ENCODE assay signal across 8 cellular contexts in the genomic region with DNA sequence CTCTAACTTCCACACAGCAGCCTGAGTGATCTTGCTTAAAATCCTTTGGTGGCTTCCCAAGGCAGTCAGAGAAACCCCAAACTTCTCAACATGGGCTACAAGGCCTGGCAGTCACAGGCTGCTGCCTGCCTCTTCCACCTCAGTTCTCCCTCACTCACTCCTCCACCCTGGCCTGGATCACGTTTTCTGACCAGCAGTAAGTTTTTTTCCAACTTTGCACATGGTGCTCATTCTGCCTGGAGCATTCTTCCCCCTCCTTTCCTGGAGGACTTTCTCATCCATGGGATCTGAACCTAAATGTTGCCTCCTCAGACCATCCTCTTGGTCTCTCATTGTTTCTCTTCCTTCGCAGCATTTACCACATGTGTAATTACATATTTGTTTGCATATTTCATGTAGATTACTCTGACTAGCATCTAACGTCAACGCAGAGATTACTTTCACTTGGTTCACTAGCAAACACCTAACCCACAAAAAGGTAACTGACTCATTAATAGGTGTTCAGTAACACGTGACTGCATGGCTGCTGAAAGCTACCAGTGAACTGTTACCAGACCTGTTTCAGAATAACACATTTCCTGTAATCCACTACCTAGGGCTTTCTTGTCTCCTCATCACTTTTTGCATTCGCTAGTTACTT. TPM values are rescaled to one million over a fixed set of nuclear protein-coding genes. Genes with fewer than 3 reads are reported as not detected.
A peak's percentile ranks its signal among the peaks of the same experiment; 100 is the strongest.
DNase-seq lines count a peak whose midpoint lies in the region; ATAC-seq lines count a peak whose summit lies in the region.

No MANE protein-coding gene starts in this region.

- peaks cover 77% of the 10 kb centered on the region for H3K4me1 Mint-ChIP-seq in activated CD8-positive, alpha-beta memory T cell treated with anti-CD3 and anti-CD28 coated beads, Interleukin-2, amount 10 ng/mL, durations not matched to agents 7 days and 5 days
- H3K4me1 Mint-ChIP-seq in activated T-cell treated with anti-CD3 and anti-CD28 coated beads, Interleukin-2, amount 50 U/mL, for 24 hours (ENCODE audit: low read depth), result peaks cover 84% of the 10 kb centered on the region
- peaks cover 52 to 66% of the 10 kb centered on the region in 2 donors for H3K4me1 Mint-ChIP-seq in natural killer cell treated with Interleukin-12 subunit alpha and Interleukin-12 subunit beta and Interleukin-15 and Interleukin-18, amount 100 ng/mL, for 72 hours (ENCODE audit: low read depth in 2 of 2)

- H3K27me3 Mint-ChIP-seq in activated CD8-positive, alpha-beta memory T cell treated with anti-CD3 and anti-CD28 coated beads, Interleukin-2, amount 10 ng/mL, durations not matched to agents 7 days and 5 days, result no peaks in the 10 kb centered on the region
- no peaks in the 10 kb centered on the region for H3K27me3 Mint-ChIP-seq in activated T-cell treated with anti-CD3 and anti-CD28 coated beads, Interleukin-2, amount 50 U/mL, for 24 hours
- no peaks in the 10 kb centered on the region for H3K27me3 Mint-ChIP-seq in natural killer cell treated with Interleukin-12 subunit alpha and Interleukin-12 subunit beta and Interleukin-15 and Interleukin-18, amount 100 ng/mL, for 72 hours

- in situ Hi-C loops in KBM-7 (cut with MboI; ENCODE audit: low pct_unique_long_range_greater_than_20kb, low sequenced_read_pairs), result no loop called here

- DNase-seq in activated CD8-positive, alpha-beta memory T cell treated with anti-CD3 and anti-CD28 coated beads, Interleukin-2, amount 10 ng/mL, durations not matched to agents 7 days and 5 days, result peak; percentile 78
- DNase-seq in activated CD8-positive, alpha-beta memory T cell treated with anti-CD3 and anti-CD28 coated beads for 24 hours, result no peak
- DNase-seq in activated T-cell treated with anti-CD3 and anti-CD28 coated beads, Interleukin-2, amount 50 U/mL, for 24 hours, result no peak
- DNase-seq in natural killer cell treated with Interleukin-12 subunit alpha and Interleukin-12 subunit beta and Interleukin-15 and Interleukin-18, amount 100 ng/mL, for 72 hours (ENCODE audit: low spot score), result no peak
- DNase-seq in KBM-7, result no peak
- DNase-seq in medulla oblongata (ENCODE audit: extremely low spot score), result no peak
- no peak for DNase-seq in dedifferentiated amniotic fluid mesenchymal stem cell (ENCODE audit: extremely low spot score)

- CTCF ChIA-PET in activated CD8-positive, alpha-beta memory T cell treated with anti-CD3 and anti-CD28 coated beads, Interleukin-2, amount 10 ng/mL, durations not matched to agents 7 days and 5 days (lab: Charles Lee), result interaction anchor here (1.5 to 2.2 kb wide), 4 partner anchors 11 to 70 kb away, joined by 3 to 9 read pairs (median 6); a partner anchor contains a TSS

- H3K36me3 Mint-ChIP-seq in activated CD8-positive, alpha-beta memory T cell treated with anti-CD3 and anti-CD28 coated beads, Interleukin-2, amount 10 ng/mL, durations not matched to agents 7 days and 5 days, result peaks cover 47% of the 10 kb centered on the region
- H3K36me3 Mint-ChIP-seq in activated T-cell treated with anti-CD3 and anti-CD28 coated beads, Interleukin-2, amount 50 U/mL, for 24 hours (ENCODE audit: low read depth), result peaks cover 70% of the 10 kb centered on the region
- peaks cover 10% of the 10 kb centered on the region for H3K36me3 Mint-ChIP-seq in natural killer cell treated with Interleukin-12 subunit alpha and Interleukin-12 subunit beta and Interleukin-15 and Interleukin-18, amount 100 ng/mL, for 72 hours

- H3K4me3 Mint-ChIP-seq in activated CD8-positive, alpha-beta memory T cell treated with anti-CD3 and anti-CD28 coated beads, Interleukin-2, amount 10 ng/mL, durations not matched to agents 7 days and 5 days, result peak overlapping the region; percentile 60
- peak overlapping the region; percentile 28 for H3K4me3 Mint-ChIP-seq in activated T-cell treated with anti-CD3 and anti-CD28 coated beads, Interleukin-2, amount 50 U/mL, for 24 hours
- peak overlapping the region; percentile 78 for H3K4me3 Mint-ChIP-seq in natural killer cell treated with Interleukin-12 subunit alpha and Interleukin-12 subunit beta and Interleukin-15 and Interleukin-18, amount 100 ng/mL, for 72 hours

- ATAC-seq in activated CD8-positive, alpha-beta memory T cell treated with anti-CD3 and anti-CD28 coated beads, Interleukin-2, amount 10 ng/mL, durations not matched to agents 7 days and 5 days, result peak; percentile 89
- ATAC-seq in HG03280 (IDR thresholded peaks at IDR 0.05; ENCODE audit: unreplicated experiment), result peak; percentile 69
- peak; percentile 55 to 82 for ATAC-seq in natural killer cell treated with Interleukin-12 subunit alpha and Interleukin-12 subunit beta and Interleukin-15 and Interleukin-18, amount 100 ng/mL, for 72 hours

- H3K9me3 Mint-ChIP-seq in activated CD8-positive, alpha-beta memory T cell treated with anti-CD3 and anti-CD28 coated beads, Interleukin-2, amount 10 ng/mL, durations not matched to agents 7 days and 5 days (ENCODE audit: low read depth), result no peaks in the 10 kb centered on the region
- no peaks in the 10 kb centered on the region for H3K9me3 Mint-ChIP-seq in activated T-cell treated with anti-CD3 and anti-CD28 coated beads, Interleukin-2, amount 50 U/mL, for 24 hours
- peaks cover 3% of the 10 kb centered on the region for H3K9me3 Mint-ChIP-seq in natural killer cell treated with Interleukin-12 subunit alpha and Interleukin-12 subunit beta and Interleukin-15 and Interleukin-18, amount 100 ng/mL, for 72 hours

- H3K27ac Mint-ChIP-seq in activated CD8-positive, alpha-beta memory T cell treated with anti-CD3 and anti-CD28 coated beads, Interleukin-2, amount 10 ng/mL, durations not matched to agents 7 days and 5 days, result peak overlapping the region; percentile 77
- peak overlapping the region; percentile 93 for H3K27ac Mint-ChIP-seq in activated T-cell treated with anti-CD3 and anti-CD28 coated beads, Interleukin-2, amount 50 U/mL, for 24 hours
- H3K27ac Mint-ChIP-seq in natural killer cell treated with Interleukin-12 subunit alpha and Interleukin-12 subunit beta and Interleukin-15 and Interleukin-18, amount 100 ng/mL, for 72 hours, result peak overlapping the region; percentile 81 to 87

RNA-seq across cellular contexts. Expression of a gene that starts 17.1 kb away (rescaled TPM):
- 10 to 100 TPM; 78.2 to 79.9 TPM for total RNA-seq in activated CD8-positive, alpha-beta memory T cell treated with anti-CD3 and anti-CD28 coated beads, Interleukin-2, amount 10 ng/mL, durations not matched to agents 7 days and 5 days
- 10 to 100 TPM; 59.3 to 65.3 TPM for total RNA-seq in natural killer cell treated with Interleukin-12 subunit alpha and Interleukin-12 subunit beta and Interleukin-15 and Interleukin-18, amount 100 ng/mL, for 72 hours

Comparison
In these comparisons a context has a peak if more than half of its experiments do, and no peak if none do; other contexts are left out.
1. H3K4me3 Mint-ChIP-seq: peak in every context shown above with its lines; median percentile 78 in natural killer cell treated with Interleukin-12 subunit alpha and Interleukin-12 subunit beta and Interleukin-15 and Interleukin-18, amount 100 ng/mL, for 72 hours; 60 in activated CD8-positive, alpha-beta memory T cell treated with anti-CD3 and anti-CD28 coated beads, Interleukin-2, amount 10 ng/mL, durations not matched to agents 7 days and 5 days; 28 in activated T-cell treated with anti-CD3 and anti-CD28 coated beads, Interleukin-2, amount 50 U/mL, for 24 hours.